In genomic region chr4:74426101-74426500, GRCh38 we compare ENCODE assay signal across 12 cellular contexts. TPM values are rescaled to one million over a fixed set of nuclear protein-coding genes. Genes with fewer than 3 reads are reported as not detected.
DNase-seq lines count a peak whose midpoint lies in the region; ATAC-seq, FAIRE-seq and TF ChIP-seq lines count a peak whose summit lies in the region.
"Had no signal": no experiment of that assay in that cellular context is flagged by ENCODE, and none has a peak within 500 bp of the region (broad histone marks: within the 10 kb centered on the region; RNA-seq: fewer than 3 reads in every experiment).

No MANE protein-coding gene starts in this region.

- TF ChIP-seq CTCF in A673 (conservative IDR thresholded peaks at IDR 0.05; ENCODE audit: low read depth, low read length), result no peak
- no peak for TF ChIP-seq CTCF in foreskin fibroblast (IDR thresholded peaks at IDR 0.05; ENCODE audit: low read depth, low read length)

- H3K4me3 ChIP-seq in A673 (ENCODE audit: low read depth, low read length, poor library complexity, severe bottlenecking), result no peak overlapping the region
- no peak overlapping the region for H3K4me3 ChIP-seq in foreskin fibroblast (ENCODE audit: low read depth in 1 of 2, low read length in 2 of 2)
- H3K4me3 ChIP-seq: ascending aorta had no signal

- intact Hi-C loops in A673 (cut with micrococcal nuclease; ENCODE audit: unreplicated experiment), result no loop called here

- H3K27ac ChIP-seq in A673 (ENCODE audit: low read depth, low read length, poor library complexity, severe bottlenecking), result no peak overlapping the region
- H3K27ac ChIP-seq: ascending aorta had no signal

- ATAC-seq in GM18909 (IDR thresholded peaks at IDR 0.05; ENCODE audit: poor library complexity, unreplicated experiment) (no peak), HG03432 (IDR thresholded peaks at IDR 0.05; ENCODE audit: unreplicated experiment) (no peak), HG03175 (IDR thresholded peaks at IDR 0.05; ENCODE audit: unreplicated experiment) (no peak)

- H3K27me3 ChIP-seq in A673 (replicated peaks; ENCODE audit: insufficient read depth, low read depth, low read length, poor library complexity), result no peaks in the 10 kb centered on the region
- H3K27me3 ChIP-seq: ascending aorta had no signal

- H3K4me1 ChIP-seq in A673 (ENCODE audit: insufficient read depth, low read length, poor library complexity, severe bottlenecking), result no peaks in the 10 kb centered on the region
- H3K4me1 ChIP-seq: ascending aorta had no signal

- no peaks in the 10 kb centered on the region for H3K9me3 ChIP-seq in A673 (ENCODE audit: low read depth, low read length, poor library complexity, severe bottlenecking)
- H3K9me3 ChIP-seq: ascending aorta had no signal

- POLR2A ChIA-PET in A673 (lab: Charles Lee; ENCODE audit: low non-redundant PET), result no interaction called here

- BruUV-seq in A673 (replicated peaks; lab: Mats Ljungman, UMichigan), result no TSS peak

- DNase-seq in A673 (ENCODE audit: low spot score) (peak; percentile 3), GM19239 (ENCODE audit: insufficient read length, low spot score) (no peak), amniotic stem cell (lab: John Stamatoyannopoulos, UW) (peak; percentile 12), foreskin fibroblast (peak; percentile 80 to 86), NCI-H1105 (lab: John Stamatoyannopoulos, UW) (no peak)
- DNase-seq: activated CD4-positive, alpha-beta T cell treated with anti-CD3 and anti-CD28 coated beads for 4 hours; MV-4-11 had no signal

- H3K36me3 ChIP-seq in A673 (ENCODE audit: insufficient read depth, low read length, poor library complexity, severe bottlenecking), result no peaks in the 10 kb centered on the region
- H3K36me3 ChIP-seq: ascending aorta had no signal

- CTCF ChIA-PET in A673 (lab: Charles Lee), result no interaction called here

- FAIRE-seq in GM19239 (lab: Jason Lieb, UNC), result peak; percentile 4
- FAIRE-seq: islet of Langerhans had no signal

RNA-seq across cellular contexts. Expression of gene AREG, which starts 18.8 kb away (rescaled TPM):
- not detected in 2 replicates for total RNA-seq in A673 (2021)

Comparison
In these comparisons a context has a peak if more than half of its experiments do, and no peak if none do; other contexts are left out.
1. DNase-seq: peak in A673 (single experiment), amniotic stem cell (single experiment) and foreskin fibroblast (2 of 2); none in GM19239 (single experiment) and NCI-H1105 (single experiment).